ENCODE assay signal across 11 cellular contexts in genomic region chr2:20573611-20574422, GRCh38.
A peak's percentile ranks its signal among the peaks of the same experiment; 100 is the strongest.
DNase-seq lines count a peak whose midpoint lies in the region; ATAC-seq, FAIRE-seq and TF ChIP-seq lines count a peak whose summit lies in the region.
"Had no signal": no experiment of that assay in that cellular context is flagged by ENCODE, and none has a peak within 500 bp of the region (broad histone marks: within the 10 kb centered on the region; RNA-seq: fewer than 3 reads in every experiment).

No MANE protein-coding gene starts in this region.

- no peak for TF ChIP-seq POLR2A in H54 (IDR thresholded peaks at IDR 0.05; ENCODE audit: low read depth, low read length)

- ATAC-seq in GM18517 (IDR thresholded peaks at IDR 0.05; ENCODE audit: unreplicated experiment) = no peak
- no peak for ATAC-seq in HG03432 (IDR thresholded peaks at IDR 0.05; ENCODE audit: unreplicated experiment)

- DNase-seq in H54 (ENCODE audit: insufficient read length, low spot score) (no peak), amygdala (lab: John Stamatoyannopoulos, UW) (peak in 37 of 56 donors; percentile 13 to 78 (median 41)), iris pigment epithelial cell (ENCODE audit: low read depth) (peak; percentile 79), skeletal muscle cell (ENCODE audit: low read depth) (peak; percentile 73), GDM1 (lab: John Stamatoyannopoulos, UW) (no peak)
- DNase-seq in activated CD4-positive, alpha-beta T cell treated with anti-CD3 and anti-CD28 coated beads for 48 hours = no peak
- DNase-seq: activated naive CD8-positive, alpha-beta T cell treated with anti-CD3 and anti-CD28 coated beads for 36 hours; H9 had no signal

- FAIRE-seq in H54 (lab: Jason Lieb, UNC) = peak; percentile 81

- no peak overlapping the region for H3K4me3 ChIP-seq in skeletal muscle cell (ENCODE audit: low read depth, low read length)
- H3K4me3 ChIP-seq: SJSA1 had no signal

Comparison
In these comparisons a context has a peak if more than half of its experiments do, and no peak if none do; other contexts are left out.
1. DNase-seq: peak in amygdala (37 of 56), iris pigment epithelial cell (single experiment) and skeletal muscle cell (single experiment); none in H54 (single experiment), GDM1 (single experiment) and activated CD4-positive, alpha-beta T cell treated with anti-CD3 and anti-CD28 coated beads for 48 hours (single experiment).